Comparison of ENCODE assay signal across 33 cellular contexts in the genomic region with DNA sequence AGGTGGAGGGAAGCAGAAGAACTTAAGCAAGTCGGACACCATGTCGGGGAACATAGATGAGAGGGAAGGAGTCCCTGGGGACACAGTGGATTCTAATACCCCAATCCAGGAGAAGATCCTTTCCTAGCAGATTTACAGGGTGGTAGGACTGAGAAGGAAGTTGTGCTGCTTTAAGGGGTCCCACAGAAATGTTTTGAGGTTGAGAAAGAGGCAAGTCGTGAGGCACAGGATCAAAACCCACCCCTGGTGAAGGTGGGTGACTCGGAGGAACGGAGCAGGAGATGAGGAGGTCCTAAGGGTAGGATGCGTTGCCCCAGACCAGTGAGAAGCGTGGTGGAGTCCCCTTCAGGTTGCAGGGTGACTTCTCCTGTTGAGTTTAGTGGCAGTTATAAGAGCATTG. TPM values are rescaled to one million over a fixed set of nuclear protein-coding genes. Genes with fewer than 3 reads are reported as not detected.
"Had no signal": no experiment of that assay in that cellular context is flagged by ENCODE, and none has a peak within 500 bp of the region (broad histone marks: within the 10 kb centered on the region; RNA-seq: fewer than 3 reads in every experiment).

No MANE protein-coding gene starts in this region.

- H3K4me1 ChIP-seq: parathyroid adenoma, psoas muscle, spleen, suprapubic skin, testis, tibial artery, transverse colon, upper lobe of right lung, uterus had no signal

- H3K36me3 Mint-ChIP-seq: naive thymus-derived CD4-positive, alpha-beta T cell; natural killer cell; neural progenitor cell; stimulated activated memory B cell treated with anti-CD40 and anti-IgM and Interleukin-4, amounts not matched to agents 10 μg/mL and 1 μg/mL and 100 μg/mL, for 72 hours; type B pancreatic cell had no signal

- H3K27me3 ChIP-seq: neural progenitor cell, neutrophil, ovary, spleen, testis, tibial artery, transverse colon, upper lobe of right lung, uterus had no signal

- H3K4me3 ChIP-seq: neural progenitor cell, ovary, psoas muscle, skin epidermis, smooth muscle cell, spleen, suprapubic skin, testis, tibial artery, transverse colon, upper lobe of right lung, uterus had no signal

- H3K27ac ChIP-seq: neural progenitor cell, neutrophil, ovary, parathyroid adenoma, psoas muscle, skin epidermis, spleen, suprapubic skin, testis, tibial artery, transverse colon, upper lobe of right lung, uterus had no signal

- H3K9me3 ChIP-seq: neutrophil, ovary, psoas muscle, spleen, suprapubic skin, testis, tibial artery, transverse colon, upper lobe of right lung, uterus had no signal

- DNase-seq: naive thymus-derived CD4-positive, alpha-beta T cell; natural killer cell; nucleus accumbens; ovary; psoas muscle; right cardiac atrium; spleen; stimulated activated CD4-positive, alpha-beta T cell treated with anti-CD3 and anti-CD28 coated beads, Interleukin-12 subunit alpha, Interleukin-12 subunit beta, amount 100 ng/mL, for 4 hours; stimulated activated CD4-positive, alpha-beta T cell treated with anti-CD3 and anti-CD28 coated beads, Interleukin-1b, Interleukin-23, amount 100 ng/mL, for 48 hours; stimulated activated CD4-positive, alpha-beta T cell treated with anti-CD3 and anti-CD28 coated beads, Interleukin-4, amount 100 ng/mL, for 1 hour; stimulated activated CD4-positive, alpha-beta T cell treated with anti-CD3 and anti-CD28 coated beads, Interleukin-4, amount 100 ng/mL, for 4 hours; stimulated activated CD8-positive, alpha-beta memory T cell treated with anti-CD3 and anti-CD28 coated beads, Interleukin-4, amount 100 ng/mL, for 48 hours; stimulated activated naive CD4-positive, alpha-beta T cell; stimulated activated naive CD8-positive, alpha-beta T cell treated with anti-CD3 and anti-CD28 coated beads, Interleukin-15, amount 100 ng/mL, for 72 hours; stimulated activated naive CD8-positive, alpha-beta T cell treated with anti-CD3 and anti-CD28 coated beads, Interleukin-15, Interleukin-2, amounts not matched to agents 100 U/mL and 50 U/mL, for 24 hours; substantia nigra; testis; tibial artery; transverse colon; upper lobe of right lung; uterus had no signal

- H3K9me3 Mint-ChIP-seq: naive thymus-derived CD4-positive, alpha-beta T cell; natural killer cell; stimulated activated memory B cell treated with anti-CD40 and anti-IgM and Interleukin-4, amounts not matched to agents 10 μg/mL and 1 μg/mL and 100 μg/mL, for 72 hours; stimulated activated naive CD8-positive, alpha-beta T cell treated with anti-CD3 and anti-CD28 coated beads, Interleukin-15, amount 100 ng/mL, for 72 hours; type B pancreatic cell had no signal

- H3K4me3 Mint-ChIP-seq: naive thymus-derived CD4-positive, alpha-beta T cell; natural killer cell; nephron; neural progenitor cell; stimulated activated memory B cell treated with anti-CD40 and anti-IgM and Interleukin-4, amounts not matched to agents 10 μg/mL and 1 μg/mL and 100 μg/mL, for 72 hours; stimulated activated naive CD8-positive, alpha-beta T cell treated with anti-CD3 and anti-CD28 coated beads, Interleukin-15, amount 100 ng/mL, for 72 hours; type B pancreatic cell had no signal

- H3K36me3 ChIP-seq: neural progenitor cell, neutrophil, ovary, spleen, suprapubic skin, tibial artery, transverse colon, upper lobe of right lung, uterus had no signal

- H3K27ac Mint-ChIP-seq: naive thymus-derived CD4-positive, alpha-beta T cell; natural killer cell; nephron; neural progenitor cell; progenitor cell of endocrine pancreas; stimulated activated memory B cell treated with anti-CD40 and anti-IgM and Interleukin-4, amounts not matched to agents 10 μg/mL and 1 μg/mL and 100 μg/mL, for 72 hours; stimulated activated naive CD8-positive, alpha-beta T cell treated with anti-CD3 and anti-CD28 coated beads, Interleukin-15, amount 100 ng/mL, for 72 hours; type B pancreatic cell had no signal

- H3K4me1 Mint-ChIP-seq: naive thymus-derived CD4-positive, alpha-beta T cell; natural killer cell; nephron; neural progenitor cell; stimulated activated memory B cell treated with anti-CD40 and anti-IgM and Interleukin-4, amounts not matched to agents 10 μg/mL and 1 μg/mL and 100 μg/mL, for 72 hours; stimulated activated naive CD8-positive, alpha-beta T cell treated with anti-CD3 and anti-CD28 coated beads, Interleukin-15, amount 100 ng/mL, for 72 hours had no signal

RNA-seq across cellular contexts. Expression of gene DCDC2C, which starts 32.7 kb away (rescaled TPM):
- total RNA-seq: naive thymus-derived CD4-positive, alpha-beta T cell; natural killer cell; progenitor cell of endocrine pancreas; psoas muscle; renal cortical epithelial cell; right cardiac atrium; smooth muscle cell; spleen; transverse colon; upper lobe of right lung; uterus had no signal
- polyA plus RNA-seq: naive thymus-derived CD4-positive, alpha-beta T cell; neural cell; right cardiac atrium; smooth muscle cell had no signal
